Comparison of ENCODE assay signal across 31 cellular contexts in genomic region chr18:38972571-38972970, GRCh38.
"Had no signal": no experiment of that assay in that cellular context is flagged by ENCODE, and none has a peak within 500 bp of the region (broad histone marks: within the 10 kb centered on the region; RNA-seq: fewer than 3 reads in every experiment).

No MANE protein-coding gene starts in this region.

- H3K27me3 Mint-ChIP-seq: dendritic cell treated with granulocyte-macrophage colony-stimulating factor and Interleukin-4, amounts not matched to agents 40 ng/mL and 50 ng/mL, for 4 days; naive B cell; natural killer cell treated with Interleukin-12 subunit alpha and Interleukin-12 subunit beta and Interleukin-15 and Interleukin-18, amount 100 ng/mL, for 72 hours; progenitor cell of endocrine pancreas had no signal

- H3K9ac ChIP-seq: parathyroid adenoma had no signal

- H3K4me1 ChIP-seq: colonic mucosa, esophagus muscularis mucosa, foreskin keratinocyte, heart right ventricle, left lung, lower lobe of right lung, parathyroid adenoma, right lobe of liver, stomach, testis, tibial nerve, upper lobe of right lung, uterus had no signal

- H3K36me3 ChIP-seq: colonic mucosa, esophagus muscularis mucosa, heart right ventricle, left lung, lower lobe of right lung, neutrophil, right lobe of liver, stomach, tibial nerve, upper lobe of right lung, uterus had no signal

- H3K36me3 Mint-ChIP-seq: mesothelial cell of epicardium, naive B cell had no signal

- H3K79me2 ChIP-seq: parathyroid adenoma had no signal

- H3K27ac ChIP-seq: colonic mucosa, esophagus muscularis mucosa, foreskin keratinocyte, heart right ventricle, left lung, lower lobe of right lung, neutrophil, parathyroid adenoma, right lobe of liver, stomach, testis, tibial nerve, upper lobe of right lung, uterus had no signal

- H3K27ac Mint-ChIP-seq: dendritic cell treated with granulocyte-macrophage colony-stimulating factor and Interleukin-4, amounts not matched to agents 40 ng/mL and 50 ng/mL, for 4 days; mesothelial cell of epicardium; naive B cell; natural killer cell treated with Interleukin-12 subunit alpha and Interleukin-12 subunit beta and Interleukin-15 and Interleukin-18, amount 100 ng/mL, for 72 hours; progenitor cell of endocrine pancreas had no signal

- DNase-seq: colonic mucosa; effector CD8-positive, alpha-beta T cell; foreskin keratinocyte; glutamatergic neuron; heart right ventricle; hippocampal formation; left cardiac atrium; left lung; lower lobe of right lung; mucosa of descending colon; naive B cell; right lobe of liver; small intestine; stimulated activated CD4-positive, alpha-beta T cell treated with anti-CD3 and anti-CD28 coated beads, Interleukin-12 subunit alpha, Interleukin-12 subunit beta, amount 100 ng/mL, for 4 hours; stimulated activated CD4-positive, alpha-beta T cell treated with anti-CD3 and anti-CD28 coated beads, Interleukin-1b, Interleukin-23, amount 100 ng/mL, for 48 hours; stimulated activated CD4-positive, alpha-beta T cell treated with anti-CD3 and anti-CD28 coated beads, Interleukin-4, amount 100 ng/mL, for 1 hour; stimulated activated CD8-positive, alpha-beta memory T cell treated with anti-CD3 and anti-CD28 coated beads, Interleukin-4, amount 100 ng/mL, for 48 hours; stimulated activated naive CD4-positive, alpha-beta T cell treated with Interleukin-2 at 50 U/mL for 16 hours; stomach; testis; upper lobe of right lung; uterus had no signal

- H3K4me1 Mint-ChIP-seq: mesothelial cell of epicardium, naive B cell had no signal

- H3K4me3 Mint-ChIP-seq: dendritic cell treated with granulocyte-macrophage colony-stimulating factor and Interleukin-4, amounts not matched to agents 40 ng/mL and 50 ng/mL, for 4 days; mesothelial cell of epicardium; naive B cell; natural killer cell treated with Interleukin-12 subunit alpha and Interleukin-12 subunit beta and Interleukin-15 and Interleukin-18, amount 100 ng/mL, for 72 hours; neural crest cell had no signal

- H3K27me3 ChIP-seq: colonic mucosa, esophagus muscularis mucosa, foreskin keratinocyte, heart right ventricle, left lung, neutrophil, right lobe of liver, stomach, testis, tibial nerve, upper lobe of right lung, uterus had no signal

- H3K4me3 ChIP-seq: colonic mucosa, esophagus muscularis mucosa, heart right ventricle, left lung, lower lobe of right lung, mucosa of descending colon, right lobe of liver, stomach, testis, tibial nerve, upper lobe of right lung, uterus had no signal

- H3K9me3 ChIP-seq: colonic mucosa, esophagus muscularis mucosa, lower lobe of right lung, neutrophil, right lobe of liver, stomach, testis, tibial nerve, upper lobe of right lung, uterus had no signal

- H2AFZ ChIP-seq: parathyroid adenoma had no signal
